In the genomic region with DNA sequence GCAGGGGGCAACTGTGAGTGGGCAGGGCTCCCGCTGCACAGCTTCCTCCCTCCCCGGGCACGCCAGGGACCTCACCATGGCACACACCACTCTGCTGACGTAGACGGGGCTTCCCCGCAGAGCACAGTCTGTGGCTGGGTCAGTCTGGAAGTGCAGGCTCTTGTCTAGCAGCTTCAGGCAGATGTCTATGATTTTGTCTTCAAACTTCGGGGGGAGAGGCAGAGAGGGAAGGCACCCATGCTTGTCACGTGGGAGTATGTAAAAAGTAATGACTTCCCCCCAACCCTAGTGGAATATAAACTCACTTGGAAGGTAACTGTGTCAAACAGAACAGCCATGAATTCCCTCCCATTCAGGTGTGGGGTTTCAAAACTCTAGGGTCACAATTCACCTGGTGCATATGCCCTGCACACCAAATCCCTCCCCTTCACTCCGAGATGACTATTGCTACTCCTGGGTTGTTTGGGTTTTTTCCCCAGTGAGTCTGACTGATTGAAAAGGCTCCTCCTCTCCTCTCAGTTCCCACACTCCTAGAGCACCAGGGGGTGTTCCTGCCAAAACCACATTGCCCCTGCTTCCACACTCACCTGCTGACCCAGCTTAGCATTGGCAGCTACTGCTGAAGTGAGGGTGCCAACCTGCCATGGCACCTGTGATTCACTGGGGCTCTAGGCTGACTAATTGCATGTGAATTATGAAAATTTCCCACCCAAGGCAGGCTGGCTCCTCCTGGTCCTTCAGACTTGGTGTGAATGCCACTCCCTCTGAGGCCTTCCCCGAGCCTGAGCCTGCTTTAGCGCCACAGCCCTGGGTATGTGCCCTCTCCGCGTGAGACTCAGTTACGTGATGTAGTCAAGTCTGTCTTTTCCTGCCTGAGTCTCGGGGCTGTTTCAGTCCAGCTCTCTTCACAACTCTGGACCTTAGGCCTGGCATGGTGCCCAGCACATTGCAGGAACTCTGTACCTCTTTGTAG, we compare ENCODE assay signal across 8 cellular contexts. TPM values are rescaled to one million over a fixed set of nuclear protein-coding genes. Genes with fewer than 3 reads are reported as not detected.
DNase-seq lines count a peak whose midpoint lies in the region; ATAC-seq and TF ChIP-seq lines count a peak whose summit lies in the region.

No MANE protein-coding gene starts in this region.

- TF ChIP-seq CTCF in GM06990 (IDR thresholded peaks at IDR 0.05; ENCODE audit: insufficient read depth, low read length, poor library complexity, severe bottlenecking) (no peak), Peyer's patch (IDR thresholded peaks at IDR 0.05) (no peak), testis (IDR thresholded peaks at IDR 0.05) (no peak)

- peak; percentile 42 for ATAC-seq in GM21737 (IDR thresholded peaks at IDR 0.05; ENCODE audit: unreplicated experiment)
- ATAC-seq in esophagus mucosa = peak; percentile 83
- no peak for ATAC-seq in HG03520 (IDR thresholded peaks at IDR 0.05; ENCODE audit: unreplicated experiment)

- H3K4me1 ChIP-seq in Peyer's patch (no peaks in the 10 kb centered on the region), testis (no peaks in the 10 kb centered on the region)

- H3K4me3 ChIP-seq in GM06990 (replicated peaks; ENCODE audit: low read depth, low read length) (no peak overlapping the region; the same call in 1 of the 2 replicates), Peyer's patch (no peak overlapping the region), testis (no peak overlapping the region)

- no peak overlapping the region for H3K27ac ChIP-seq in Peyer's patch
- no peak overlapping the region for H3K27ac ChIP-seq in testis

- 54 to 71% methylated on average over 11 to 15 of the region's 15 CpGs for WGBS in testis, 2 donors

- H3K9me3 ChIP-seq in Peyer's patch = no peaks in the 10 kb centered on the region
- H3K9me3 ChIP-seq in testis = no peaks in the 10 kb centered on the region

- H3K36me3 ChIP-seq in GM06990 (ENCODE audit: control insufficient read depth, insufficient read depth, low read length) = no peaks in the 10 kb centered on the region
- no peaks in the 10 kb centered on the region for H3K36me3 ChIP-seq in Peyer's patch
- no peaks in the 10 kb centered on the region for H3K36me3 ChIP-seq in testis (ENCODE audit: low read depth, missing control alignments)

- intact Hi-C loops in testis (cut with DNase I; ENCODE audit: low total_unique reads) = no loop called here

- TF ChIP-seq POLR2A in Peyer's patch (IDR thresholded peaks at IDR 0.05) (no peak), testis (IDR thresholded peaks at IDR 0.05) (no peak)

- peak; percentile 47 for DNase-seq in GM06990 (ENCODE audit: extremely low read depth, insufficient read length)
- peak in 2 of 3 donors; percentile 61 to 63 for DNase-seq in Peyer's patch
- DNase-seq in testis = peak; percentile 44
- no peak for DNase-seq in Kasumi-1 (lab: John Stamatoyannopoulos, UW)
- no peak for DNase-seq in NOMO-1 treated with dmso at 0.1 percent for 144 hours (lab: John Stamatoyannopoulos, UW; ENCODE audit: unreplicated experiment)

- H3K27me3 ChIP-seq in GM06990 (replicated peaks; ENCODE audit: control insufficient read depth, insufficient read depth, low read length) (no peaks in the 10 kb centered on the region), Peyer's patch (no peaks in the 10 kb centered on the region), testis (no peaks in the 10 kb centered on the region)

RNA-seq across cellular contexts. Expression of a gene that starts 13.0 kb away (rescaled TPM):
- total RNA-seq in Peyer's patch (not detected), esophagus mucosa (13.5 TPM), testis (1 to 10 TPM in 1 of 2 donors, under 1 TPM in 1; 0.43 to 2.1 TPM)
- polyA plus RNA-seq in testis (ENCODE audit: insufficient read depth, low read depth, low replicate concordance) = 0.24 TPM

RNA-seq across cellular contexts. Expression of a gene that starts 32.9 kb away (rescaled TPM):
- total RNA-seq in Peyer's patch = not detected
- not detected for total RNA-seq in esophagus mucosa
- total RNA-seq in testis = 1 to 10 TPM; 6.8 to 7.5 TPM
- polyA plus RNA-seq in testis (ENCODE audit: insufficient read depth, low read depth, low replicate concordance) = 3.6 TPM

RNA-seq across cellular contexts. Expression of a gene that starts 48.3 kb away (rescaled TPM):
- total RNA-seq in Peyer's patch (not detected), esophagus mucosa (0.40 TPM), testis (under 1 TPM; 0.37 to 0.63 TPM)
- polyA plus RNA-seq in testis (ENCODE audit: insufficient read depth, low read depth, low replicate concordance) = 2.0 TPM

Comparison
In these comparisons a context has a peak if more than half of its experiments do, and no peak if none do; other contexts are left out.
1. DNase-seq: peak in GM06990 (single experiment), Peyer's patch (2 of 3) and testis (single experiment); none in Kasumi-1 (0 of 2) and NOMO-1 treated with dmso at 0.1 percent for 144 hours (single experiment).